Comparison of ENCODE assay signal across 32 cellular contexts in genomic region chr5:127007522-127007921, GRCh38.
"Had no signal": no experiment of that assay in that cellular context is flagged by ENCODE, and none has a peak within 500 bp of the region (broad histone marks: within the 10 kb centered on the region; RNA-seq: fewer than 3 reads in every experiment).

No MANE protein-coding gene starts in this region.

- H3K4me1 ChIP-seq: foreskin keratinocyte had no signal

- H3K9me3 ChIP-seq: adrenal gland, body of pancreas, esophagus muscularis mucosa, gastrocnemius medialis had no signal

- DNase-seq: activated B cell treated with CpG ODN at 0.5 μM for 24 hours; activated CD4-positive, alpha-beta T cell treated with anti-CD3 and anti-CD28 coated beads for 48 hours; activated CD4-positive, alpha-beta T cell treated with anti-CD3 and anti-CD28 coated beads, Interleukin-2, amount 50 U/mL, for 1 hour; activated CD4-positive, alpha-beta T cell treated with anti-CD3 and anti-CD28 coated beads, Interleukin-2, amount 50 U/mL, for 48 hours; activated CD8-positive, alpha-beta memory T cell treated with anti-CD3 and anti-CD28 coated beads, Interleukin-2, amount 10 ng/mL, durations not matched to agents 7 days and 5 days; activated CD8-positive, alpha-beta memory T cell treated with anti-CD3 and anti-CD28 coated beads, Interleukin-2, amount 50 U/mL, for 4 hours; activated CD8-positive, alpha-beta T cell treated with anti-CD3 and anti-CD28 coated beads, Interleukin-2, amount 10 ng/mL, durations not matched to agents 7 days and 5 days; activated effector memory CD4-positive, alpha-beta T cell treated with anti-CD3 and anti-CD28 coated beads, Interleukin-2, amount 50 U/mL, for 16 hours; activated naive CD4-positive, alpha-beta T cell treated with anti-CD3 and anti-CD28 coated beads for 36 hours; activated naive CD8-positive, alpha-beta T cell treated with anti-CD3 and anti-CD28 coated beads for 36 hours; activated naive CD8-positive, alpha-beta T cell treated with anti-CD3 and anti-CD28 coated beads, Interleukin-2, amount 50 U/mL, for 24 hours; activated T-cell treated with anti-CD3 and anti-CD28 coated beads, Interleukin-2, amount 50 U/mL, for 1 hour; activated T-cell treated with anti-CD3 and anti-CD28 coated beads, Interleukin-2, amount 50 U/mL, for 48 hours; adrenal gland; amygdala; aorta; body of pancreas; caudate nucleus; cortex of kidney; dermis blood vessel endothelial cell; effector CD4-positive, alpha-beta T cell; effector memory CD8-positive, alpha-beta T cell; erythroblast; foreskin keratinocyte; gastrocnemius medialis; glutamatergic neuron; T-helper 1 cell; T-helper 17 cell; T1000; WERI-Rb-1 had no signal

- H3K27ac ChIP-seq: adrenal gland, body of pancreas, esophagus muscularis mucosa, foreskin keratinocyte, WERI-Rb-1 had no signal

- H3K4me3 ChIP-seq: adrenal gland, body of pancreas, esophagus muscularis mucosa had no signal

- H3K36me3 ChIP-seq: adrenal gland, esophagus muscularis mucosa, gastrocnemius medialis, WERI-Rb-1 had no signal

- ATAC-seq: activated CD4-positive, CD25-positive, alpha-beta regulatory T cell treated with anti-CD3 and anti-CD28 coated beads, Interleukin-2, amount 50 U/mL, for 24 hours; activated CD8-positive, alpha-beta memory T cell treated with anti-CD3 and anti-CD28 coated beads, Interleukin-2, amount 10 ng/mL, durations not matched to agents 7 days and 5 days; activated CD8-positive, alpha-beta T cell treated with anti-CD3 and anti-CD28 coated beads, Interleukin-2, amount 10 ng/mL, durations not matched to agents 7 days and 5 days; activated naive CD8-positive, alpha-beta T cell treated with anti-CD3 and anti-CD28 coated beads, Interleukin-2, amount 50 U/mL, for 24 hours; body of pancreas; effector memory CD8-positive, alpha-beta T cell; foreskin keratinocyte; T-helper 17 cell had no signal

- H3K27me3 ChIP-seq: adrenal gland, body of pancreas, esophagus muscularis mucosa, foreskin keratinocyte, gastrocnemius medialis had no signal
